15 cellular contexts compared by ENCODE assay signal in the genomic region with DNA sequence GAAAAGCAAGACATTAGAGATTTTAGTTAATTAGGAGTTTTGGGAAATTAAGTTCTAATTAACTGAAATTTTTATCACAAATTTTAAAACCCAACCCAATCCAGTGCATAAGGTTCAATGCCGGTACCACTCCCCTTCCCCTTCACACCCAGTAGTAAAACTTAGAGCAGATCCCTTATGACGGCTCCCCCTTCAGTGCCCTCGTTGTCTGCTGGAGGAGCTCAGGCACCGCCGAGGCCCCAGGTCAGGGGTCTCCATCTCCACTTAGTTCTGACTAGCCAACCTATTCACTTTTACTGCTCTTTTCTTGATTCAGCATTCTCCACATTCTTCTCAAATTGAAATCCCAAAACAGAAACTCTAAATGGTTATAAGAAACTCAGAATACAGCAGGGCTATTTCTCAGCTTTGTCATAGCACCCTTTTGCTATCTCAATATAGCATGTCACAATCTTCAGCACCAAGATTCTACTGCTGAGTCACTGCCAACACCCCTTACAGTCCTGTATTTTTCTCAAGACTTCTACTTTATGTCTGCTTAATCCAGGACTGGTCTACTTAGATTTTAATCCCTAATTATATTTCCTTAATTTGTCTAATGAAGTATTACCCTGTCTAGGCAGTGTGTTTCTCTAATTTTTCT. TPM values are rescaled to one million over a fixed set of nuclear protein-coding genes. Genes with fewer than 3 reads are reported as not detected.
DNase-seq lines count a peak whose midpoint lies in the region; ATAC-seq and TF ChIP-seq lines count a peak whose summit lies in the region.
"Had no signal": no experiment of that assay in that cellular context is flagged by ENCODE, and none has a peak within 500 bp of the region (broad histone marks: within the 10 kb centered on the region; RNA-seq: fewer than 3 reads in every experiment).

No MANE protein-coding gene starts in this region.

- no peak for DNase-seq in CD4-positive, alpha-beta T cell
- DNase-seq in OCI-M1 (lab: John Stamatoyannopoulos, UW) (peak; percentile 71), dorsolateral prefrontal cortex (no peak), NCI-H1048 (lab: John Stamatoyannopoulos, UW) (no peak), GOT3 (lab: John Stamatoyannopoulos, UW) (no peak), NCI-H1436 (lab: John Stamatoyannopoulos, UW) (no peak)
- DNase-seq in naive thymus-derived CD8-positive, alpha-beta T cell = no peak
- DNase-seq: activated naive CD4-positive, alpha-beta T cell treated with anti-CD3 and anti-CD28 coated beads, Interleukin-2, amount 10 ng/mL, durations not matched to agents 7 days and 5 days; CD4-positive, alpha-beta memory T cell; hippocampal formation; Karpas-422; NCI-H2107; posterior cingulate gyrus; SW 1271 had no signal

- no peak overlapping the region for H3K4me3 Mint-ChIP-seq in CD4-positive, alpha-beta T cell
- H3K4me3 Mint-ChIP-seq in naive thymus-derived CD8-positive, alpha-beta T cell = no peak overlapping the region
- H3K4me3 Mint-ChIP-seq: activated naive CD4-positive, alpha-beta T cell treated with anti-CD3 and anti-CD28 coated beads, Interleukin-2, amount 10 ng/mL, durations not matched to agents 7 days and 5 days; CD4-positive, alpha-beta memory T cell had no signal

- POLR2A ChIA-PET in CD4-positive, alpha-beta T cell (lab: Charles Lee) = no interaction called here
- POLR2A ChIA-PET in naive thymus-derived CD8-positive, alpha-beta T cell (lab: Charles Lee) = no interaction called here

- H3K27me3 ChIP-seq in CD4-positive, alpha-beta T cell (ENCODE audit: control insufficient read depth, insufficient read depth, low read length) = no peaks in the 10 kb centered on the region
- H3K27me3 ChIP-seq in dorsolateral prefrontal cortex = no peaks in the 10 kb centered on the region

- H3K27ac Mint-ChIP-seq in CD4-positive, alpha-beta T cell = peak overlapping the region; percentile 53
- H3K27ac Mint-ChIP-seq in naive thymus-derived CD8-positive, alpha-beta T cell = peak overlapping the region in 8 of 10 donors; percentile 7 to 73 (median 44)
- H3K27ac Mint-ChIP-seq: activated naive CD4-positive, alpha-beta T cell treated with anti-CD3 and anti-CD28 coated beads, Interleukin-2, amount 10 ng/mL, durations not matched to agents 7 days and 5 days had no signal

- H3K36me3 Mint-ChIP-seq in CD4-positive, alpha-beta T cell (ENCODE audit: low read depth) = peaks cover 93% of the 10 kb centered on the region
- H3K36me3 Mint-ChIP-seq in naive thymus-derived CD8-positive, alpha-beta T cell = peaks cover 6 to 93% (median 25%) of the 10 kb centered on the region in 3 donors

- TF ChIP-seq CTCF in CD4-positive, alpha-beta T cell (IDR thresholded peaks at IDR 0.05) = no peak
- TF ChIP-seq CTCF in dorsolateral prefrontal cortex (IDR thresholded peaks at IDR 0.05 in 54 of 56, conservative IDR thresholded peaks at IDR 0.05 in 2 of 56; ENCODE audit: low read depth in 1 of 56, partially characterized antibody in 56 of 56) = no peak

- no peaks in the 10 kb centered on the region for H3K27me3 Mint-ChIP-seq in CD4-positive, alpha-beta T cell
- H3K27me3 Mint-ChIP-seq in naive thymus-derived CD8-positive, alpha-beta T cell = no peaks in the 10 kb centered on the region
- H3K27me3 Mint-ChIP-seq: activated naive CD4-positive, alpha-beta T cell treated with anti-CD3 and anti-CD28 coated beads, Interleukin-2, amount 10 ng/mL, durations not matched to agents 7 days and 5 days; CD4-positive, alpha-beta memory T cell had no signal

- intact Hi-C loops in CD4-positive, alpha-beta T cell (cut with DNase I, micrococcal nuclease) = no loop called here
- intact Hi-C loops in dorsolateral prefrontal cortex (cut with DNase I) = no loop called here

- no peak overlapping the region for H3K4me3 ChIP-seq in dorsolateral prefrontal cortex

- H3K27ac ChIP-seq in CD4-positive, alpha-beta T cell (ENCODE audit: low read depth, low read length) = no peak overlapping the region
- H3K27ac ChIP-seq in dorsolateral prefrontal cortex = peak overlapping the region in 33 of 59 donors; percentile 3 to 63 (median 27)

- ATAC-seq in CD4-positive, alpha-beta T cell (ENCODE audit: poor library complexity) = no peak
- ATAC-seq in naive thymus-derived CD8-positive, alpha-beta T cell = no peak
- no peak for ATAC-seq in HG02981 (IDR thresholded peaks at IDR 0.05; ENCODE audit: unreplicated experiment)

- H3K9me3 Mint-ChIP-seq in CD4-positive, alpha-beta T cell = no peaks in the 10 kb centered on the region
- no peaks in the 10 kb centered on the region for H3K9me3 Mint-ChIP-seq in naive thymus-derived CD8-positive, alpha-beta T cell
- H3K9me3 Mint-ChIP-seq: activated naive CD4-positive, alpha-beta T cell treated with anti-CD3 and anti-CD28 coated beads, Interleukin-2, amount 10 ng/mL, durations not matched to agents 7 days and 5 days had no signal

- CTCF ChIA-PET in CD4-positive, alpha-beta T cell (lab: Charles Lee) = no interaction called here

- H3K9me3 ChIP-seq in CD4-positive, alpha-beta T cell (ENCODE audit: control insufficient read depth, low read length) = no peaks in the 10 kb centered on the region

- H3K4me1 Mint-ChIP-seq in CD4-positive, alpha-beta T cell (ENCODE audit: low read depth) = no peaks in the 10 kb centered on the region
- H3K4me1 Mint-ChIP-seq in naive thymus-derived CD8-positive, alpha-beta T cell = peaks cover 0 to 5% (median 1%) of the 10 kb centered on the region in 4 donors
- H3K4me1 Mint-ChIP-seq: activated naive CD4-positive, alpha-beta T cell treated with anti-CD3 and anti-CD28 coated beads, Interleukin-2, amount 10 ng/mL, durations not matched to agents 7 days and 5 days had no signal

RNA-seq across cellular contexts. Expression of a gene that starts 39.8 kb away (rescaled TPM):
- 1 to 10 TPM; 4.1 to 5.9 TPM for total RNA-seq in CD4-positive, alpha-beta T cell
- 10 to 100 TPM; 19.0 to 42.6 (median 29.7) TPM for total RNA-seq in dorsolateral prefrontal cortex
- total RNA-seq in naive thymus-derived CD8-positive, alpha-beta T cell = 10 to 100 TPM; 20.8 to 22.7 TPM
- 10 to 100 TPM in 1 of 3 donors, 1 to 10 TPM in 2; 7.6 to 15.0 (median 9.2) TPM for polyA plus RNA-seq in naive thymus-derived CD8-positive, alpha-beta T cell

RNA-seq across cellular contexts. Expression of a gene that starts 39.9 kb away (rescaled TPM):
- total RNA-seq in CD4-positive, alpha-beta T cell = 1 to 10 TPM; 7.1 to 7.4 TPM
- total RNA-seq in dorsolateral prefrontal cortex = 10 to 100 TPM; 16.1 to 41.9 (median 26.0) TPM
- 10 to 100 TPM; 33.0 to 40.2 TPM for total RNA-seq in naive thymus-derived CD8-positive, alpha-beta T cell
- polyA plus RNA-seq in naive thymus-derived CD8-positive, alpha-beta T cell = 1 to 10 TPM; 6.4 to 8.6 (median 7.4) TPM
